In the genomic region with DNA sequence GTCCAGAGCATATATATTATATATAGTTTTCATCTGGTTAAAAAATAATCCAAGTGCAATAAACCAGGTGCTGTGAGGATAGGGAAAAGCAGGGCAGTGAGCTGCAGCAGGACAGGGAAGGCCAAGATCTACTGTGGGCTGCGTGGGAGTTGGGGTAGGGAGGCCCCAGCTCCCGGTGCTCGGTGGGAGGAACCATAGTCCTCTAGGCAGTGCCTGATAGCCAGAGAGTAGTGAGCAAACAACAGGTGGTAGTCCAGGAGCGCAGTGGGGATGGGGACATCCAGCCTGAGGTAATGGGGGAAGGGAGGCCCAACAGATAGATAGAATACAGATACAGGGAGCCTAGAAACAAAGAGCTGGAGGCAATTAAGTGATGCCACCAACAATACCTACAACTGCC, we compare ENCODE assay signal across 21 cellular contexts. TPM values are rescaled to one million over a fixed set of nuclear protein-coding genes. Genes with fewer than 3 reads are reported as not detected.
A peak's percentile ranks its signal among the peaks of the same experiment; 100 is the strongest.
DNase-seq lines count a peak whose midpoint lies in the region; ATAC-seq and TF ChIP-seq lines count a peak whose summit lies in the region.
"Had no signal": no experiment of that assay in that cellular context is flagged by ENCODE, and none has a peak within 500 bp of the region (broad histone marks: within the 10 kb centered on the region; RNA-seq: fewer than 3 reads in every experiment).

No MANE protein-coding gene starts in this region.

- H3K4me1 Mint-ChIP-seq in brain: peaks cover 45% of the 10 kb centered on the region
- H3K4me1 Mint-ChIP-seq in natural killer cell treated with Interleukin-12 subunit alpha and Interleukin-12 subunit beta and Interleukin-15 and Interleukin-18, amount 100 ng/mL, for 72 hours (ENCODE audit: low read depth in 2 of 2): peaks cover 12 to 13% of the 10 kb centered on the region in 2 donors

- H3K9me3 ChIP-seq in KOPT-K1 (ENCODE audit: insufficient read depth, low read length, poor library complexity, severe bottlenecking) (no peaks in the 10 kb centered on the region), psoas muscle (no peaks in the 10 kb centered on the region)
- H3K9me3 ChIP-seq: esophagus squamous epithelium, ovary had no signal

- peak overlapping the region; percentile 36 for H3K27ac ChIP-seq in KOPT-K1 (ENCODE audit: low read depth, low read length, poor library complexity, severe bottlenecking)
- peak overlapping the region; percentile 100 for H3K27ac ChIP-seq in psoas muscle
- H3K27ac ChIP-seq: 22Rv1; BLaER1 treated with 17β-estradiol and CSF1 and Interleukin-3, amounts not matched to agents 10 nM and 100 nM; esophagus squamous epithelium; ovary; PC-9; skin epidermis had no signal

- no peaks in the 10 kb centered on the region for H3K36me3 Mint-ChIP-seq in brain
- H3K36me3 Mint-ChIP-seq in natural killer cell treated with Interleukin-12 subunit alpha and Interleukin-12 subunit beta and Interleukin-15 and Interleukin-18, amount 100 ng/mL, for 72 hours: peaks cover under 1% of the 10 kb centered on the region
- H3K36me3 Mint-ChIP-seq: activated naive CD8-positive, alpha-beta T cell had no signal

- peak overlapping the region in 3 of 5 experiments; percentile 54 to 69 (median 60) for H3K27ac Mint-ChIP-seq in brain
- no peak overlapping the region for H3K27ac Mint-ChIP-seq in natural killer cell treated with Interleukin-12 subunit alpha and Interleukin-12 subunit beta and Interleukin-15 and Interleukin-18, amount 100 ng/mL, for 72 hours
- H3K27ac Mint-ChIP-seq: activated naive CD8-positive, alpha-beta T cell had no signal

- H3K27me3 Mint-ChIP-seq in brain: peaks cover 5% of the 10 kb centered on the region
- H3K27me3 Mint-ChIP-seq in natural killer cell treated with Interleukin-12 subunit alpha and Interleukin-12 subunit beta and Interleukin-15 and Interleukin-18, amount 100 ng/mL, for 72 hours: peaks cover 0 to 11% of the 10 kb centered on the region in 2 donors

- ATAC-seq in psoas muscle: no peak
- no peak for ATAC-seq in natural killer cell treated with Interleukin-12 subunit alpha and Interleukin-12 subunit beta and Interleukin-15 and Interleukin-18, amount 100 ng/mL, for 72 hours
- ATAC-seq in HG02678 (IDR thresholded peaks at IDR 0.05; ENCODE audit: unreplicated experiment): no peak
- ATAC-seq: activated T-cell treated with anti-CD3 and anti-CD28 coated beads, Interleukin-2, amount 50 U/mL, for 4 hours had no signal

- 43 to 69% (median 54%) methylated on average over 4 of the region's 4 CpGs for WGBS in psoas muscle, 3 donors

- H3K36me3 ChIP-seq in KOPT-K1 (ENCODE audit: insufficient read depth, low read length) (no peaks in the 10 kb centered on the region), psoas muscle (ENCODE audit: insufficient read depth in 1 of 2, low read depth in 1 of 2) (no peaks in the 10 kb centered on the region)
- H3K36me3 ChIP-seq: BLaER1 treated with 17β-estradiol and CSF1 and Interleukin-3, amounts not matched to agents 10 nM and 100 nM; esophagus squamous epithelium; ovary had no signal

- DNase-seq in DMS153 (lab: John Stamatoyannopoulos, UW) (peak; percentile 27), DMS153 treated with DMSO at 0.1 percent for 48 hours (lab: John Stamatoyannopoulos, UW; ENCODE audit: unreplicated experiment) (no peak), psoas muscle (no peak)
- no peak for DNase-seq in natural killer cell treated with Interleukin-12 subunit alpha and Interleukin-12 subunit beta and Interleukin-15 and Interleukin-18, amount 100 ng/mL, for 72 hours (ENCODE audit: low spot score)
- DNase-seq in stimulated activated CD4-positive, alpha-beta T cell treated with anti-CD3 and anti-CD28 coated beads, Interleukin-1b, Interleukin-23, amount 100 ng/mL, for 48 hours: no peak
- DNase-seq: activated CD4-positive, alpha-beta T cell treated with anti-CD3 and anti-CD28 coated beads, Interleukin-2, amount 50 U/mL, for 1 hour; activated T-cell treated with anti-CD3 and anti-CD28 coated beads, Interleukin-2, amount 50 U/mL, for 4 hours; DMS79; esophagus squamous epithelium; head of caudate nucleus; NCI-H1105; NCI-H524 treated with DMSO at 0.1 percent for 48 hours; ovary; PC-9 had no signal

- H3K4me1 ChIP-seq in psoas muscle: peaks cover 26% of the 10 kb centered on the region

- no peak overlapping the region for H3K4me3 ChIP-seq in psoas muscle
- H3K4me3 ChIP-seq: BLaER1 treated with 17β-estradiol and CSF1 and Interleukin-3, amounts not matched to agents 10 nM and 100 nM; esophagus squamous epithelium; ovary; PC-9; skin epidermis had no signal

- no peaks in the 10 kb centered on the region for H3K9me3 Mint-ChIP-seq in brain
- H3K9me3 Mint-ChIP-seq in natural killer cell treated with Interleukin-12 subunit alpha and Interleukin-12 subunit beta and Interleukin-15 and Interleukin-18, amount 100 ng/mL, for 72 hours: no peaks in the 10 kb centered on the region
- H3K9me3 Mint-ChIP-seq: activated T-cell treated with anti-CD3 and anti-CD28 coated beads, Interleukin-2, amount 50 U/mL, for 4 hours had no signal

- intact Hi-C loops in psoas muscle (cut with DNase I): loop anchor here in 1 of 2 donors (2.0 kb wide), 1 partner anchor 18 kb away; no protein-coding TSS in a partner anchor

- TF ChIP-seq CTCF in brain (conservative IDR thresholded peaks at IDR 0.05): no peak
- no peak for TF ChIP-seq CTCF in psoas muscle (IDR thresholded peaks at IDR 0.05)

- H3K27me3 ChIP-seq in psoas muscle (ENCODE audit: insufficient read depth in 3 of 3, low read length in 2 of 3): no peaks in the 10 kb centered on the region
- H3K27me3 ChIP-seq: ovary had no signal

- H3K4me3 Mint-ChIP-seq in brain: peak overlapping the region in 3 of 5 experiments; percentile 1 to 64 (median 23)
- no peak overlapping the region for H3K4me3 Mint-ChIP-seq in natural killer cell treated with Interleukin-12 subunit alpha and Interleukin-12 subunit beta and Interleukin-15 and Interleukin-18, amount 100 ng/mL, for 72 hours
- H3K4me3 Mint-ChIP-seq: activated naive CD8-positive, alpha-beta T cell; activated T-cell treated with anti-CD3 and anti-CD28 coated beads, Interleukin-2, amount 50 U/mL, for 4 hours had no signal

RNA-seq across cellular contexts. Expression of a gene that starts 4.1 kb away (rescaled TPM):
- polyA plus RNA-seq in brain (ENCODE audit: insufficient read depth, low read depth, low replicate concordance): 7.2 TPM
- total RNA-seq in psoas muscle: 10 to 100 TPM; 12.0 to 30.0 (median 26.2) TPM
- 10 to 100 TPM in 1 of 3 donors, 1 to 10 TPM in 2; 4.6 to 22.7 (median 6.0) TPM for polyA plus RNA-seq in psoas muscle
- total RNA-seq in natural killer cell treated with Interleukin-12 subunit alpha and Interleukin-12 subunit beta and Interleukin-15 and Interleukin-18, amount 100 ng/mL, for 72 hours: 10 to 100 TPM in 1 of 2 donors, 1 to 10 TPM in 1; 8.2 to 11.5 TPM

Comparison
In these comparisons a context has a peak if more than half of its experiments do, and no peak if none do; other contexts are left out.
1. H3K27ac Mint-ChIP-seq: peak in brain (3 of 5); none in natural killer cell treated with Interleukin-12 subunit alpha and Interleukin-12 subunit beta and Interleukin-15 and Interleukin-18, amount 100 ng/mL, for 72 hours (0 of 2).